Comparison of ENCODE assay signal across 16 cellular contexts in genomic region chr6:111771084-111771411, GRCh38.
DNase-seq lines count a peak whose midpoint lies in the region; ATAC-seq lines count a peak whose summit lies in the region.
"Had no signal": no experiment of that assay in that cellular context is flagged by ENCODE, and none has a peak within 500 bp of the region (broad histone marks: within the 10 kb centered on the region; RNA-seq: fewer than 3 reads in every experiment).

No MANE protein-coding gene starts in this region.

- no peak for ATAC-seq in stimulated activated naive CD8-positive, alpha-beta T cell treated with anti-CD3 and anti-CD28 coated beads, Interleukin-15, Interleukin-2, amounts not matched to agents 100 U/mL and 50 U/mL, for 24 hours

- in situ Hi-C loops in KBM-7 (cut with MboI; ENCODE audit: low pct_unique_long_range_greater_than_20kb, low sequenced_read_pairs), result no loop called here

- POLR2A ChIA-PET in activated CD4-positive, alpha-beta memory T cell treated with anti-CD3 and anti-CD28 coated beads for 36 hours (lab: Charles Lee), result interaction anchor here (1.4 to 1.5 kb wide), 2 partner anchors 9 to 11 kb away, joined by 4 to 5 read pairs; no protein-coding TSS in a partner anchor

- no peak for DNase-seq in stimulated activated naive CD8-positive, alpha-beta T cell treated with anti-CD3 and anti-CD28 coated beads, Interleukin-15, Interleukin-2, amounts not matched to agents 100 U/mL and 50 U/mL, for 24 hours
- DNase-seq in activated CD4-positive, alpha-beta memory T cell treated with anti-CD3 and anti-CD28 coated beads for 36 hours, result no peak
- DNase-seq in immature natural killer cell, result no peak
- no peak for DNase-seq in DMS53 treated with DMSO at 0.1 percent for 48 hours (lab: John Stamatoyannopoulos, UW; ENCODE audit: unreplicated experiment)
- DNase-seq in KBM-7, result no peak
- no peak for DNase-seq in SIG-M5 treated with dmso at 0.1 percent for 504 hours (lab: John Stamatoyannopoulos, UW; ENCODE audit: unreplicated experiment)
- DNase-seq: activated CD4-positive, CD25-positive, alpha-beta regulatory T cell treated with anti-CD3 and anti-CD28 coated beads, Interleukin-2, amount 50 U/mL, for 72 hours; activated CD8-positive, alpha-beta memory T cell treated with anti-CD3 and anti-CD28 coated beads, Interleukin-2, amount 50 U/mL, for 4 hours; COR-L47; heart right ventricle; NCI-H1048; NCI-H187; OCI-M1; stimulated activated CD4-positive, alpha-beta T cell treated with anti-CD3 and anti-CD28 coated beads, Interleukin-1b, Interleukin-23, amount 100 ng/mL, for 48 hours; stimulated activated naive CD4-positive, alpha-beta T cell had no signal

- CTCF ChIA-PET in activated CD4-positive, alpha-beta memory T cell treated with anti-CD3 and anti-CD28 coated beads for 36 hours (lab: Charles Lee), result interaction anchor here (0.8 to 1.9 kb wide), 3 partner anchors 13 to 272 kb away, joined by 3 to 7 read pairs (median 3); partner anchors contain the start of gene FYN

- peaks cover 91% of the 10 kb centered on the region for H3K4me1 Mint-ChIP-seq in stimulated activated naive CD8-positive, alpha-beta T cell treated with anti-CD3 and anti-CD28 coated beads, Interleukin-15, Interleukin-2, amounts not matched to agents 100 ng/mL and 50 ng/mL, for 24 hours (ENCODE audit: low read depth)
- H3K4me1 Mint-ChIP-seq in activated CD4-positive, alpha-beta memory T cell treated with anti-CD3 and anti-CD28 coated beads for 36 hours (ENCODE audit: low read depth), result peaks cover 91% of the 10 kb centered on the region
- H3K4me1 Mint-ChIP-seq in immature natural killer cell, result peaks cover 92 to 97% of the 10 kb centered on the region in 2 donors

- H3K9me3 Mint-ChIP-seq in stimulated activated naive CD8-positive, alpha-beta T cell treated with anti-CD3 and anti-CD28 coated beads, Interleukin-15, Interleukin-2, amounts not matched to agents 100 ng/mL and 50 ng/mL, for 24 hours, result no peaks in the 10 kb centered on the region
- peaks cover 4% of the 10 kb centered on the region for H3K9me3 Mint-ChIP-seq in activated CD4-positive, alpha-beta memory T cell treated with anti-CD3 and anti-CD28 coated beads for 36 hours
- no peaks in the 10 kb centered on the region for H3K9me3 Mint-ChIP-seq in immature natural killer cell

- intact Hi-C loops in activated CD4-positive, alpha-beta memory T cell treated with anti-CD3 and anti-CD28 coated beads for 36 hours (cut with micrococcal nuclease), result no loop called here

- H3K36me3 Mint-ChIP-seq in stimulated activated naive CD8-positive, alpha-beta T cell treated with anti-CD3 and anti-CD28 coated beads, Interleukin-15, Interleukin-2, amounts not matched to agents 100 ng/mL and 50 ng/mL, for 24 hours (ENCODE audit: low read depth), result peaks cover 70% of the 10 kb centered on the region
- H3K36me3 Mint-ChIP-seq in activated CD4-positive, alpha-beta memory T cell treated with anti-CD3 and anti-CD28 coated beads for 36 hours, result peaks cover 38% of the 10 kb centered on the region
- H3K36me3 Mint-ChIP-seq in immature natural killer cell, result peaks cover 6 to 11% (median 10%) of the 10 kb centered on the region in 3 donors

- peak overlapping the region; percentile 51 for H3K4me3 Mint-ChIP-seq in stimulated activated naive CD8-positive, alpha-beta T cell treated with anti-CD3 and anti-CD28 coated beads, Interleukin-15, Interleukin-2, amounts not matched to agents 100 ng/mL and 50 ng/mL, for 24 hours
- no peak overlapping the region for H3K4me3 Mint-ChIP-seq in activated CD4-positive, alpha-beta memory T cell treated with anti-CD3 and anti-CD28 coated beads for 36 hours
- peak overlapping the region; percentile 44 to 90 (median 60) for H3K4me3 Mint-ChIP-seq in immature natural killer cell

- H3K27ac Mint-ChIP-seq in stimulated activated naive CD8-positive, alpha-beta T cell treated with anti-CD3 and anti-CD28 coated beads, Interleukin-15, Interleukin-2, amounts not matched to agents 100 ng/mL and 50 ng/mL, for 24 hours, result peak overlapping the region; percentile 100
- H3K27ac Mint-ChIP-seq in activated CD4-positive, alpha-beta memory T cell treated with anti-CD3 and anti-CD28 coated beads for 36 hours, result peak overlapping the region; percentile 81
- H3K27ac Mint-ChIP-seq in immature natural killer cell, result peak overlapping the region; percentile 100

- H3K27me3 Mint-ChIP-seq in stimulated activated naive CD8-positive, alpha-beta T cell treated with anti-CD3 and anti-CD28 coated beads, Interleukin-15, Interleukin-2, amounts not matched to agents 100 ng/mL and 50 ng/mL, for 24 hours, result no peaks in the 10 kb centered on the region
- H3K27me3 Mint-ChIP-seq in activated CD4-positive, alpha-beta memory T cell treated with anti-CD3 and anti-CD28 coated beads for 36 hours, result no peaks in the 10 kb centered on the region
- peaks cover 8 to 14% (median 9%) of the 10 kb centered on the region in 3 donors for H3K27me3 Mint-ChIP-seq in immature natural killer cell (ENCODE audit: low read depth in 3 of 3)
